Comparison of ENCODE assay signal across 8 cellular contexts in genomic region chr4:4430492-4431195, GRCh38. TPM values are rescaled to one million over a fixed set of nuclear protein-coding genes. Genes with fewer than 3 reads are reported as not detected.
A peak's percentile ranks its signal among the peaks of the same experiment; 100 is the strongest.
DNase-seq lines count a peak whose midpoint lies in the region; ATAC-seq and TF ChIP-seq lines count a peak whose summit lies in the region.

No MANE protein-coding gene starts in this region.

- H3K27ac ChIP-seq in Peyer's patch: no peak overlapping the region

- CTCF ChIA-PET in activated naive CD4-positive, alpha-beta T cell treated with anti-CD3 and anti-CD28 coated beads, Interleukin-2, amount 10 ng/mL, durations not matched to agents 7 days and 5 days (lab: Charles Lee): interaction anchor here (0.6 to 2.6 kb wide), 8 partner anchors 9 to 167 kb away, joined by 3 to 17 read pairs (median 5); no protein-coding TSS in a partner anchor

- no peak overlapping the region for H3K27ac Mint-ChIP-seq in activated naive CD4-positive, alpha-beta T cell treated with anti-CD3 and anti-CD28 coated beads, Interleukin-2, amount 10 ng/mL, durations not matched to agents 7 days and 5 days

- DNase-seq in AML-193 (lab: John Stamatoyannopoulos, UW) (peak; percentile 12 to 27), Peyer's patch (peak in 1 of 3 donors; percentile 54), left cardiac atrium (peak; percentile 50), ureter (ENCODE audit: low spot score) (no peak)
- DNase-seq in activated naive CD4-positive, alpha-beta T cell treated with anti-CD3 and anti-CD28 coated beads, Interleukin-2, amount 10 ng/mL, durations not matched to agents 7 days and 5 days: peak; percentile 73
- peak; percentile 7 to 12 (median 10) for DNase-seq in stimulated activated CD4-positive, alpha-beta T cell treated with anti-CD3 and anti-CD28 coated beads, Interleukin-1b, Interleukin-23, amount 100 ng/mL, for 24 hours (ENCODE audit: low read depth in 4 of 4, low spot score in 1 of 4)

- ATAC-seq in GM18508 (IDR thresholded peaks at IDR 0.05; ENCODE audit: insufficient read depth, unreplicated experiment) (peak; percentile 73), HG03439 (IDR thresholded peaks at IDR 0.05; ENCODE audit: unreplicated experiment) (peak; percentile 69), left cardiac atrium (peak; percentile 38 to 70)

- no peaks in the 10 kb centered on the region for H3K9me3 Mint-ChIP-seq in activated naive CD4-positive, alpha-beta T cell treated with anti-CD3 and anti-CD28 coated beads, Interleukin-2, amount 10 ng/mL, durations not matched to agents 7 days and 5 days

- H3K9me3 ChIP-seq in Peyer's patch: no peaks in the 10 kb centered on the region

- H3K4me3 Mint-ChIP-seq in activated naive CD4-positive, alpha-beta T cell treated with anti-CD3 and anti-CD28 coated beads, Interleukin-2, amount 10 ng/mL, durations not matched to agents 7 days and 5 days: no peak overlapping the region

- H3K4me1 Mint-ChIP-seq in activated naive CD4-positive, alpha-beta T cell treated with anti-CD3 and anti-CD28 coated beads, Interleukin-2, amount 10 ng/mL, durations not matched to agents 7 days and 5 days: peaks cover 3% of the 10 kb centered on the region

- TF ChIP-seq POLR2A in Peyer's patch (IDR thresholded peaks at IDR 0.05): no peak

- H3K27me3 ChIP-seq in Peyer's patch: no peaks in the 10 kb centered on the region

- intact Hi-C loops in left cardiac atrium (cut with DNase I): loop anchor here in 1 of 2 donors (5.0 kb wide), 1 partner anchor 173 kb away; no protein-coding TSS in a partner anchor

- H3K4me1 ChIP-seq in Peyer's patch: no peaks in the 10 kb centered on the region

- H3K4me3 ChIP-seq in Peyer's patch: no peak overlapping the region

- TF ChIP-seq CTCF in Peyer's patch (IDR thresholded peaks at IDR 0.05): peak in 4 of 6 experiments; percentile 24 to 38 (median 34)

- peaks cover 0 to 41% (median 0%) of the 10 kb centered on the region in 3 donors for H3K36me3 ChIP-seq in Peyer's patch

- no peaks in the 10 kb centered on the region for H3K36me3 Mint-ChIP-seq in activated naive CD4-positive, alpha-beta T cell treated with anti-CD3 and anti-CD28 coated beads, Interleukin-2, amount 10 ng/mL, durations not matched to agents 7 days and 5 days

- no peaks in the 10 kb centered on the region for H3K27me3 Mint-ChIP-seq in activated naive CD4-positive, alpha-beta T cell treated with anti-CD3 and anti-CD28 coated beads, Interleukin-2, amount 10 ng/mL, durations not matched to agents 7 days and 5 days

RNA-seq across cellular contexts. Expression of gene NSG1, which starts 43.7 kb away (rescaled TPM):
- total RNA-seq in Peyer's patch (10 to 100 TPM in 1 of 4 donors, 1 to 10 TPM in 3; 2.0 to 13.2 (median 3.7) TPM), left cardiac atrium (10 to 100 TPM; 10.1 to 16.8 TPM), ureter (28.3 TPM)
